Comparison of ENCODE assay signal across 2 cellular contexts in genomic region chr17:2237521-2237921, GRCh38.
TF ChIP-seq lines count a peak whose summit lies in the region.

No MANE protein-coding gene starts in this region.

TF ChIP-seq in liver, 16 proteins besides CTCF, POLR2A, EP300 and RAD21 (continued from another document):
- TF ChIP-seq ZBTB33 (IDR thresholded peaks at IDR 0.05) = no peak
- TF ChIP-seq SP1 (IDR thresholded peaks at IDR 0.05) = peak; percentile 18
TF ChIP-seq in liver: peak in this region for 2.

TF ChIP-seq in HepG2, 621 proteins besides CTCF, POLR2A, EP300 and RAD21 (continued from another document):
- TF ChIP-seq, protein P1, sequence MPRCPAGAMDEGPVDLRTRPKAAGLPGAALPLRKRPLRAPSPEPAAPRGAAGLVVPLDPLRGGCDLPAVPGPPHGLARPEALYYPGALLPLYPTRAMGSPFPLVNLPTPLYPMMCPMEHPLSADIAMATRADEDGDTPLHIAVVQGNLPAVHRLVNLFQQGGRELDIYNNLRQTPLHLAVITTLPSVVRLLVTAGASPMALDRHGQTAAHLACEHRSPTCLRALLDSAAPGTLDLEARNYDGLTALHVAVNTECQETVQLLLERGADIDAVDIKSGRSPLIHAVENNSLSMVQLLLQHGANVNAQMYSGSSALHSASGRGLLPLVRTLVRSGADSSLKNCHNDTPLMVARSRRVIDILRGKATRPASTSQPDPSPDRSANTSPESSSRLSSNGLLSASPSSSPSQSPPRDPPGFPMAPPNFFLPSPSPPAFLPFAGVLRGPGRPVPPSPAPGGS (CRISPR knock-in tag; IDR thresholded peaks at IDR 0.05) = no peak
- TF ChIP-seq KDM4B (CRISPR knock-in tag; IDR thresholded peaks at IDR 0.05) (no peak), NPAS2 (CRISPR knock-in tag; IDR thresholded peaks at IDR 0.05; ENCODE audit: borderline replicate concordance) (no peak), ZNF317 (CRISPR knock-in tag; IDR thresholded peaks at IDR 0.05) (no peak)
